ENCODE assay signal across 18 cellular contexts in the genomic region with DNA sequence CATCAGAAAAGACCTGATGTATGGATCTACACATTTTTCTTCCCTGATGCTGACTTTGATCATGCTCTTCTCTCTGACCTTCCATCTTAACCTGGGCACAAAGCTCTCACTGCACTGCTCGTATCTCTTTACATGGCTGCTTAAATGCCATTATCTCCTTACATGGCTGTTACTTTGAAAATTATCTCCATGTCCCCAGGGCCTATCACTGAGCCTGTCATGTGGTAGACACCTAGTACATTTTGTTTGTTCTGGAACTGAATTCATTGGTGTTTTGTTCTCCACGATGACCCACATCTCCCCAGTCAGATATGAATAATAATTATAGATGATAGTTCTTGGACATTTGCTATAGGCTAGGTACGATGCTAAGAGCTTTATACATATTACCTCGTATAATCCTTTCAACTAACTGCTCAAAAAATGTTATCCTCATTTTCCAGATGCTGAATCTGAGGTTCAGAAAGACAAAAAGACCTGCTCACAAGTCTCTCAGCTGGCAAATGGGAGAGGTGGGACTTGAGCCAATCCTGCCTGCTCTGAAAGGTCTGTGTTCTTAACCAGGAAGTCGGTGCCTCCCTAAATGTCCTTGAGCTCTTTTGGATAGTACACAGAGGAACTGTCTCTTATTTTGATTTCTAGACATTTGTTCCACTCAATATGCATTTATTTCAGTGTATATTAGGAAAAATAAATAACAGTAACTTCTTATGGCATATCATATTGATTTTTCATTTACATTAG. TPM values are rescaled to one million over a fixed set of nuclear protein-coding genes. Genes with fewer than 3 reads are reported as not detected.
DNase-seq lines count a peak whose midpoint lies in the region; ATAC-seq and TF ChIP-seq lines count a peak whose summit lies in the region.
"Had no signal": no experiment of that assay in that cellular context is flagged by ENCODE, and none has a peak within 500 bp of the region (broad histone marks: within the 10 kb centered on the region; RNA-seq: fewer than 3 reads in every experiment).

No MANE protein-coding gene starts in this region.

- H3K4me1 ChIP-seq in OCI-LY7 (ENCODE audit: insufficient read depth, low read length, poor library complexity, severe bottlenecking) (peaks cover 7% of the 10 kb centered on the region), transverse colon (peaks cover 0 to 4% (median 0%) of the 10 kb centered on the region in 4 donors)
- H3K4me1 ChIP-seq: Peyer's patch, uterus had no signal

- TF ChIP-seq CTCF in OCI-LY7 (conservative IDR thresholded peaks at IDR 0.05; ENCODE audit: low read length) (no peak), transverse colon (IDR thresholded peaks at IDR 0.05) (no peak)

- no peak for TF ChIP-seq POLR2A in transverse colon (IDR thresholded peaks at IDR 0.05)

- in situ Hi-C loops in transverse colon (cut with MboI; ENCODE audit: low pct_ligation_motif_present in 1 of 4, low pct_unique_long_range_greater_than_20kb in 1 of 4, low sequenced_read_pairs in 3 of 4) = no loop called here

- no peaks in the 10 kb centered on the region for H3K9me2 ChIP-seq in OCI-LY7 (ENCODE audit: insufficient read depth, low read length)

- no peaks in the 10 kb centered on the region for H3K27me3 ChIP-seq in transverse colon
- H3K27me3 ChIP-seq: left lung, Peyer's patch, uterus had no signal

- peaks cover 6% of the 10 kb centered on the region; the same call in 1 of the 2 replicates for H3K9me3 ChIP-seq in OCI-LY7 (ENCODE audit: low read length)
- H3K9me3 ChIP-seq in transverse colon = no peaks in the 10 kb centered on the region
- H3K9me3 ChIP-seq: Peyer's patch, uterus had no signal

- no peak for TF ChIP-seq EP300 in transverse colon (IDR thresholded peaks at IDR 0.05; ENCODE audit: low read depth)

- no peak overlapping the region for H3K4me2 ChIP-seq in OCI-LY7 (ENCODE audit: low read length)

- no peaks in the 10 kb centered on the region for H4K20me1 ChIP-seq in OCI-LY7 (ENCODE audit: insufficient read depth, low read length)

- ATAC-seq in Right ventricle myocardium superior (ENCODE audit: poor library complexity) (peak; percentile 88), HG03045 (IDR thresholded peaks at IDR 0.05; ENCODE audit: unreplicated experiment) (no peak)
- ATAC-seq: activated CD8-positive, alpha-beta T cell treated with anti-CD3 and anti-CD28 coated beads for 36 hours; activated T-cell treated with anti-CD3 and anti-CD28 coated beads, Interleukin-2, amount 50 U/mL, for 72 hours; CD8-positive, alpha-beta T cell; left lung had no signal

- H3K36me3 ChIP-seq in OCI-LY7 (ENCODE audit: insufficient read depth, low read length) = no peaks in the 10 kb centered on the region; the same call in 1 of the 2 replicates
- H3K36me3 ChIP-seq in transverse colon = no peaks in the 10 kb centered on the region
- H3K36me3 ChIP-seq: left lung, Peyer's patch, uterus had no signal

- intact Hi-C loops in OCI-LY7 (cut with micrococcal nuclease; ENCODE audit: unreplicated experiment) (no loop called here), Right ventricle myocardium superior (cut with DNase I) (no loop called here), transverse colon (cut with DNase I; ENCODE audit: low total_unique reads) (no loop called here)

- no TSS peak for BruUV-seq in OCI-LY7 (replicated peaks; lab: Mats Ljungman, UMichigan)

- peak; percentile 46 for DNase-seq in DMS153 (lab: John Stamatoyannopoulos, UW)
- DNase-seq in OCI-LY7 (ENCODE audit: low spot score) = no peak
- DNase-seq in Right ventricle myocardium superior = peak; percentile 67
- DNase-seq in mucosa of gallbladder (ENCODE audit: low spot score) = peak; percentile 54
- DNase-seq in activated CD4-positive, alpha-beta T cell treated with anti-CD3 and anti-CD28 coated beads, Interleukin-2, amount 50 U/mL, for 48 hours = no peak
- DNase-seq in NCI-H1694 (lab: John Stamatoyannopoulos, UW) = no peak
- no peak for DNase-seq in transverse colon
- DNase-seq: activated CD8-positive, alpha-beta T cell treated with anti-CD3 and anti-CD28 coated beads for 36 hours; activated T-cell treated with anti-CD3 and anti-CD28 coated beads, Interleukin-2, amount 50 U/mL, for 72 hours; CD8-positive, alpha-beta T cell; Kasumi-1; left lung; NCI-H146; NCI-H526; Peyer's patch; stimulated activated naive CD4-positive, alpha-beta T cell had no signal

- H2AFZ ChIP-seq in OCI-LY7 (ENCODE audit: low read length) = peak overlapping the region; percentile 23; the same call in 1 of the 2 replicates

- H3K4me3 ChIP-seq in OCI-LY7 (ENCODE audit: low read depth, low read length, poor library complexity, severe bottlenecking) = no peak overlapping the region
- H3K4me3 ChIP-seq in transverse colon = no peak overlapping the region
- H3K4me3 ChIP-seq: left lung, Peyer's patch, uterus had no signal

- no peak overlapping the region for H3K27ac ChIP-seq in OCI-LY7 (ENCODE audit: low read depth, low read length, poor library complexity, severe bottlenecking)
- no peak overlapping the region for H3K27ac ChIP-seq in transverse colon
- H3K27ac ChIP-seq: Peyer's patch had no signal

- WGBS in transverse colon (ENCODE audit: low coverage in 1 of 2), 2 donors = 71 to 72% methylated on average over 5 of the region's 5 CpGs

- POLR2A ChIA-PET in OCI-LY7 (lab: Charles Lee) = interaction anchor here (1.0 to 3.0 kb wide), 3 partner anchors 9 to 19 kb away, joined by 3 to 8 read pairs (median 5); a partner anchor contains a TSS

- CTCF ChIA-PET in OCI-LY7 (lab: Charles Lee; ENCODE audit: unreplicated experiment) = no interaction called here

- H3K79me2 ChIP-seq in OCI-LY7 (ENCODE audit: insufficient read depth, low read depth, low read length) = no peaks in the 10 kb centered on the region

RNA-seq across cellular contexts. Expression of a gene that starts 9.8 kb away (rescaled TPM):
- total RNA-seq in OCI-LY7 (2014; rRNA removed; shearing (Covaris generic)) = 11.8 and 12.6 TPM in 2 replicates
- total RNA-seq in OCI-LY7 (2022) (21.5 and 31.8 TPM in 2 replicates), Right ventricle myocardium superior (118 TPM), mucosa of gallbladder (50.6 TPM), transverse colon (10 to 100 TPM; 23.6 to 67.7 (median 36.5) TPM)

Comparison
In these comparisons a context has a peak if more than half of its experiments do, and no peak if none do; other contexts are left out.
1. DNase-seq: peak in DMS153 (single experiment), Right ventricle myocardium superior (single experiment) and mucosa of gallbladder (single experiment); none in OCI-LY7 (single experiment), activated CD4-positive, alpha-beta T cell treated with anti-CD3 and anti-CD28 coated beads, Interleukin-2, amount 50 U/mL, for 48 hours (0 of 2), NCI-H1694 (single experiment) and transverse colon (single experiment).